In the genomic region with DNA sequence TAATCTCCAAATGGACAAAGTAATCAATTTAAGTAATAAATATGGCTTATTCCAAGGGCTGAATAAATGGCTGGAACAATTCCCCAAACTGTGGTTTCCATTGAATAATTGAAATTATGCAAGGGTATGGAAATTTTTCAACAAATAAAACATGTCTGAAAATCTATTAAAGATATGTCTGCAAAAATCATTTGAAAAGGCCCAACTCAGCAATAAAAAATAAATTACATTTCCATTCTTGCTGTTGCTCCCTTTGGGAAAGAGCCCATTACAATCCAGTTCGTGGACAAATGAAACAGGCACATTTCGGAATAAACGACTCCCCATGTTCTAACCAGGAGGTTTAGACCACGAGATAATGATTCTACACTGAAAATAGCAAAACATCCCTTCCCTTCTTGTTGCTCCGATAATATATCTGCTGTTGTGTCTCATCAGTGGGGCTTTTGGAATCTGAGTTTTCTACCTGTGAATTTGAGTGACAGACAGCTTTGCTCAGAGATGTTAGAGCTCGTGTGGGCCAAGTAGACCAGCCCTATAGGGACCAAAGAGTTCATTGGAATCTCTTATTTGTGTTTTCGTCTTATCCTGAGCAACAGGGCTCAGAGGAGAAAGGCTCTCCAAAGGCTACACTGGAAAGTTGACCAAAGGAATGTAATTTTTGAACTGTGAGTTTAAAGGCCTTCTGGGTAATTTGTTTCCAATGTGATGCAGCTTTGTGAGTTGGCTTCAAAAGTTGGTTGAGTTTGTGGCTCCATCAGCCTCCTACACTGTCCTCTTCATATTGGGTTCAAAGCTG, we compare ENCODE assay signal across 33 cellular contexts.
"Had no signal": no experiment of that assay in that cellular context is flagged by ENCODE, and none has a peak within 500 bp of the region (broad histone marks: within the 10 kb centered on the region; RNA-seq: fewer than 3 reads in every experiment).

No MANE protein-coding gene starts in this region.

- H3K4me3 ChIP-seq: adrenal gland, ascending aorta, breast epithelium, cardiac muscle cell, colonic mucosa, esophagus squamous epithelium, heart left ventricle had no signal

- H3K36me3 ChIP-seq: adrenal gland, ascending aorta, breast epithelium, cardiac muscle cell, colonic mucosa, esophagus squamous epithelium, heart left ventricle had no signal

- H3K27me3 ChIP-seq: adrenal gland, ascending aorta, breast epithelium, cardiac muscle cell, colonic mucosa, heart left ventricle had no signal

- H3K9me3 ChIP-seq: adrenal gland, ascending aorta, breast epithelium, colonic mucosa, esophagus squamous epithelium had no signal

- FAIRE-seq: endometrium, endothelial cell of umbilical vein, frontal cortex had no signal

- H3K4me1 ChIP-seq: adrenal gland, ascending aorta, breast epithelium, colonic mucosa, esophagus squamous epithelium had no signal

- DNase-seq: activated CD4-positive, alpha-beta memory T cell treated with anti-CD3 and anti-CD28 coated beads for 36 hours; activated CD4-positive, alpha-beta T cell treated with anti-CD3 and anti-CD28 coated beads for 36 hours; activated CD4-positive, alpha-beta T cell treated with anti-CD3 and anti-CD28 coated beads, Interleukin-2, amount 10 ng/mL, durations not matched to agents 24 days and 14 days; activated CD4-positive, CD25-positive, alpha-beta regulatory T cell; activated CD4-positive, CD25-positive, alpha-beta regulatory T cell treated with anti-CD3 and anti-CD28 coated beads, Interleukin-2, amount 50 U/mL, for 72 hours; activated CD8-positive, alpha-beta memory T cell treated with anti-CD3 and anti-CD28 coated beads, Interleukin-2, amount 10 ng/mL, durations not matched to agents 7 days and 5 days; activated CD8-positive, alpha-beta memory T cell treated with anti-CD3 and anti-CD28 coated beads, Interleukin-2, amount 50 U/mL, for 4 hours; activated CD8-positive, alpha-beta T cell treated with anti-CD3 and anti-CD28 coated beads, Interleukin-2, amount 10 ng/mL, durations not matched to agents 7 days and 5 days; activated effector memory CD4-positive, alpha-beta T cell treated with anti-CD3 and anti-CD28 coated beads, Interleukin-2, amount 50 U/mL, for 16 hours; activated naive CD4-positive, alpha-beta T cell treated with anti-CD3 and anti-CD28 coated beads for 36 hours; activated naive CD8-positive, alpha-beta T cell treated with anti-CD3 and anti-CD28 coated beads for 36 hours; activated naive CD8-positive, alpha-beta T cell treated with anti-CD3 and anti-CD28 coated beads, Interleukin-2, amount 50 U/mL, for 24 hours; activated T-cell treated with anti-CD3 and anti-CD28 coated beads, Interleukin-2, amount 50 U/mL, for 1 hour; activated T-cell treated with anti-CD3 and anti-CD28 coated beads, Interleukin-2, amount 50 U/mL, for 48 hours; adrenal gland; amygdala; central memory CD4-positive, alpha-beta T cell; cerebellar nuclear complex; colonic mucosa; effector CD8-positive, alpha-beta T cell; esophagus squamous epithelium; foreskin fibroblast; heart left ventricle; T-helper 1 cell; T-helper 17 cell; T1000 had no signal

- H3K27ac ChIP-seq: adrenal gland, ascending aorta, breast epithelium, cardiac muscle cell, colonic mucosa, epithelial cell of prostate, esophagus squamous epithelium had no signal

- ATAC-seq: activated CD4-positive, alpha-beta T cell treated with anti-CD3 and anti-CD28 coated beads for 36 hours; activated CD8-positive, alpha-beta memory T cell treated with anti-CD3 and anti-CD28 coated beads, Interleukin-2, amount 10 ng/mL, durations not matched to agents 7 days and 5 days; activated CD8-positive, alpha-beta T cell treated with anti-CD3 and anti-CD28 coated beads, Interleukin-2, amount 10 ng/mL, durations not matched to agents 7 days and 5 days; activated naive CD8-positive, alpha-beta T cell treated with anti-CD3 and anti-CD28 coated beads, Interleukin-2, amount 50 U/mL, for 24 hours; T-helper 17 cell had no signal
